ENCODE assay signal across 10 cellular contexts in the genomic region with DNA sequence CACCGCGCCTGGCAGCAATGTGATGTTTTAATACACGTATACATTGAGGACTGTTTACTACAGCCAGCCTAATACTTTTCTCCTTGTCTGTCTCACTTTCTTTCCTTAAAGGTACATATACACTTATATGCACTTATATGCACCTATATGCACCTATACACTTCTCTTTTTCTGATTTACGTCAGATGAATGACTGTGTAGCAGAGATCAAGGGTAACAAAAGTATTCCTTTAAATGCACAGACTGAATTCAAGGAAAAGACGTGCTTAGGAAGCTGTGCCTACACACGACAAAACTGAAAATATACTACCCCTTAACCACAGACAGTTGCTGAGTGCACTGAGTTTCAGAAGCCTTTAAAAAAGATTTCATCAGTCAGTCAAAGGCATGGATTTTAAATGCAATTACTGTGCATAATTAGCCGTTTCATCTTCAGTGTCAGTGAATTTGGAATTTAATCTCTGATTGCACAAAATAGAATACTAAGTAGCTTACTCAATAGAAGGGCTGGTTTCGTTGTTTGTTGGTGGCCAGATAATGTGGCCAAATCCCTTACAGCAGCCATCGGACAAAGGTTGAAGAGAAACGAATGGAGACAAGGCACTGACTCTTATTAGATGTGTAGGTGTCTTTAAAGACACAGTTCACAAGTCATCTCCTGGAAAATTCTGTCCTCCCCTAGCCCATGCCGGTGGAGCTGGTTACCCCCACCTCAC. TPM values are rescaled to one million over a fixed set of nuclear protein-coding genes. Genes with fewer than 3 reads are reported as not detected.
DNase-seq lines count a peak whose midpoint lies in the region; ATAC-seq and TF ChIP-seq lines count a peak whose summit lies in the region.
"Had no signal": no experiment of that assay in that cellular context is flagged by ENCODE, and none has a peak within 500 bp of the region (broad histone marks: within the 10 kb centered on the region; RNA-seq: fewer than 3 reads in every experiment).

No MANE protein-coding gene starts in this region.

- H3K36me3 Mint-ChIP-seq in activated CD8-positive, alpha-beta T cell treated with anti-CD3 and anti-CD28 coated beads for 36 hours (ENCODE audit: low read depth) = no peaks in the 10 kb centered on the region

- TF ChIP-seq CTCF in DND-41 (IDR thresholded peaks at IDR 0.05; ENCODE audit: borderline replicate concordance, extremely low read depth, low read length, poor library complexity, severe bottlenecking) (no peak), neutrophil (IDR thresholded peaks at IDR 0.05) (no peak), prostate gland (IDR thresholded peaks at IDR 0.05) (no peak)
- no peak for TF ChIP-seq CTCF in activated CD8-positive, alpha-beta T cell treated with anti-CD3 and anti-CD28 coated beads for 36 hours (IDR thresholded peaks at IDR 0.05)

- TF ChIP-seq POLR2A in prostate gland (IDR thresholded peaks at IDR 0.05) = no peak

- CTCF ChIA-PET in activated CD8-positive, alpha-beta T cell treated with anti-CD3 and anti-CD28 coated beads for 36 hours (lab: Charles Lee) = interaction anchor here (0.7 to 1.6 kb wide), 4 partner anchors 11 to 566 kb away, joined by 3 to 4 read pairs (median 3); no protein-coding TSS in a partner anchor

- peaks cover 33% of the 10 kb centered on the region for H3K4me1 Mint-ChIP-seq in activated CD8-positive, alpha-beta T cell treated with anti-CD3 and anti-CD28 coated beads for 36 hours (ENCODE audit: low read depth)

- H3K9ac ChIP-seq in DND-41 (ENCODE audit: low read depth, low read length) = peak overlapping the region; percentile 44

- H3K36me3 ChIP-seq in DND-41 (ENCODE audit: insufficient read depth, low read length) (no peaks in the 10 kb centered on the region), KOPT-K1 (ENCODE audit: insufficient read depth, low read length) (no peaks in the 10 kb centered on the region), neutrophil (no peaks in the 10 kb centered on the region), prostate gland (no peaks in the 10 kb centered on the region)
- H3K36me3 ChIP-seq: MG63, stomach had no signal

- ATAC-seq in DND-41 (ENCODE audit: insufficient read depth, low read depth) = peak; percentile 83
- peak; percentile 78 for ATAC-seq in activated CD8-positive, alpha-beta T cell treated with anti-CD3 and anti-CD28 coated beads for 36 hours
- no peak for ATAC-seq in GM21447 (IDR thresholded peaks at IDR 0.05; ENCODE audit: unreplicated experiment)

- H3K4me1 ChIP-seq in DND-41 (ENCODE audit: insufficient read depth, low read length) = peaks cover 48% of the 10 kb centered on the region
- peaks cover 40% of the 10 kb centered on the region in 2 experiments for H3K4me1 ChIP-seq in neutrophil (ENCODE audit: control insufficient read depth in 1 of 2, insufficient read depth in 1 of 2, low read depth in 1 of 2, low read length in 1 of 2)
- H3K4me1 ChIP-seq in prostate gland (replicated peaks) = no peaks in the 10 kb centered on the region

- H3K27me3 Mint-ChIP-seq in activated CD8-positive, alpha-beta T cell treated with anti-CD3 and anti-CD28 coated beads for 36 hours = peaks cover 4% of the 10 kb centered on the region

- no peak overlapping the region for H3K4me3 Mint-ChIP-seq in activated CD8-positive, alpha-beta T cell treated with anti-CD3 and anti-CD28 coated beads for 36 hours

- H3K9me3 Mint-ChIP-seq in activated CD8-positive, alpha-beta T cell treated with anti-CD3 and anti-CD28 coated beads for 36 hours = no peaks in the 10 kb centered on the region

- H3K4me3 ChIP-seq in DND-41 (ENCODE audit: low read depth in 1 of 2, low read length in 2 of 2) (peak overlapping the region in 1 of 2 experiments; percentile 4; a peak in 1 of 4 replicates), neutrophil (ENCODE audit: low read depth in 1 of 2, low read length in 1 of 2) (no peak overlapping the region), prostate gland (no peak overlapping the region)
- H3K4me3 ChIP-seq: MG63, stomach had no signal

- H3K4me2 ChIP-seq in DND-41 (ENCODE audit: insufficient read depth, low read length) = peak overlapping the region; percentile 47

- WGBS in prostate gland = 90% methylated on average over 11 of the region's 11 CpGs

- H3K27ac Mint-ChIP-seq in activated CD8-positive, alpha-beta T cell treated with anti-CD3 and anti-CD28 coated beads for 36 hours = peak overlapping the region; percentile 70

- no peaks in the 10 kb centered on the region for H3K79me2 ChIP-seq in DND-41 (ENCODE audit: insufficient read depth, low read length)

- no peaks in the 10 kb centered on the region for H3K27me3 ChIP-seq in DND-41 (ENCODE audit: insufficient read depth, low read length, poor library complexity)
- H3K27me3 ChIP-seq in neutrophil = no peaks in the 10 kb centered on the region
- no peaks in the 10 kb centered on the region for H3K27me3 ChIP-seq in prostate gland (replicated peaks; ENCODE audit: insufficient read depth)
- H3K27me3 ChIP-seq: MG63, stomach had no signal

- H4K20me1 ChIP-seq in DND-41 (ENCODE audit: insufficient read depth, low read length) = no peaks in the 10 kb centered on the region

- POLR2A ChIA-PET in activated CD8-positive, alpha-beta T cell treated with anti-CD3 and anti-CD28 coated beads for 36 hours (lab: Charles Lee) = interaction anchor here (1.0 to 2.2 kb wide), 4 partner anchors 9 to 82 kb away, joined by 3 to 8 read pairs (median 4); no protein-coding TSS in a partner anchor

- no peaks in the 10 kb centered on the region for H3K9me3 ChIP-seq in DND-41 (ENCODE audit: insufficient read depth, low read length, severe bottlenecking)
- no peaks in the 10 kb centered on the region for H3K9me3 ChIP-seq in KOPT-K1 (ENCODE audit: insufficient read depth, low read length, poor library complexity, severe bottlenecking)
- no peaks in the 10 kb centered on the region for H3K9me3 ChIP-seq in neutrophil
- no peaks in the 10 kb centered on the region for H3K9me3 ChIP-seq in prostate gland
- H3K9me3 ChIP-seq: MG63, stomach had no signal

- peak overlapping the region; percentile 23 for H2AFZ ChIP-seq in DND-41 (ENCODE audit: low read depth, low read length)

- intact Hi-C loops in activated CD8-positive, alpha-beta T cell treated with anti-CD3 and anti-CD28 coated beads for 36 hours (cut with micrococcal nuclease) = no loop called here
- intact Hi-C loops in prostate gland (cut with DNase I) = no loop called here

- peak overlapping the region; percentile 86 for H3K27ac ChIP-seq in DND-41 (ENCODE audit: low read length)
- peak overlapping the region; percentile 59 for H3K27ac ChIP-seq in KOPT-K1 (ENCODE audit: low read depth, low read length, poor library complexity, severe bottlenecking)
- peak overlapping the region; percentile 14 for H3K27ac ChIP-seq in neutrophil
- H3K27ac ChIP-seq in prostate gland = no peak overlapping the region
- H3K27ac ChIP-seq: stomach had no signal

- DNase-seq in DND-41 (peak; percentile 42), prostate gland (ENCODE audit: low spot score) (no peak), NK-92 (lab: John Stamatoyannopoulos, UW; ENCODE audit: unreplicated experiment) (no peak)
- no peak for DNase-seq in activated CD8-positive, alpha-beta T cell treated with anti-CD3 and anti-CD28 coated beads for 36 hours
- DNase-seq: MG63, retina, stomach had no signal

RNA-seq across cellular contexts. Expression of a gene that starts 38.3 kb away (rescaled TPM):
- total RNA-seq in activated CD8-positive, alpha-beta T cell treated with anti-CD3 and anti-CD28 coated beads for 36 hours = 10 to 100 TPM; 53.9 to 61.3 TPM
- 10 to 100 TPM; 24.8 to 33.0 TPM for total RNA-seq in prostate gland

Comparison
In these comparisons a context has a peak if more than half of its experiments do, and no peak if none do; other contexts are left out.
1. H3K27ac ChIP-seq: peak in DND-41 (single experiment), KOPT-K1 (single experiment) and neutrophil (single experiment); none in prostate gland (0 of 2).